In the genomic region with DNA sequence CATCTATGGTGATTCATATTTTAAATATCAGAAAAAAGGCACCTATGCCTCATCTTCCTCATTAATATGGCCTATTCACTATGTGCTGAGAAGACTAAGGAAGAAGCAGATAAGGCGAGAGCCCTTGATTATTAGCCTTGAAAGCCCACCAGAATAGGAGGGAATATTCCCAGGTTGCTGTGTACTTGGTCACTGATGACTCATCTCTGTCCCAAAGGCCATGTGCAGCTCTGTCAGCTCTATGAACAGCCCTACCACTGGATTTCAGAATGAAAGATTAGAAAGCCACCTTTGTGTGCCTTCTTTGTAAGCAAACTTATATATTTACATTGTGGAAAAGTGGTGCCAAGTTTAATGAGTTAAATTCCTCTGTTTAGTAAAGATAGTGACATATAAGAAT, we compare ENCODE assay signal across 12 cellular contexts.
DNase-seq lines count a peak whose midpoint lies in the region; ATAC-seq and TF ChIP-seq lines count a peak whose summit lies in the region.
"Had no signal": no experiment of that assay in that cellular context is flagged by ENCODE, and none has a peak within 500 bp of the region (broad histone marks: within the 10 kb centered on the region; RNA-seq: fewer than 3 reads in every experiment).

No MANE protein-coding gene starts in this region.

- no peak overlapping the region; the same call in 1 of the 2 replicates for H2BK20ac ChIP-seq in IMR-90 (ENCODE audit: low read depth, low read length)

- TF ChIP-seq RAD21 in IMR-90 (IDR thresholded peaks at IDR 0.05; ENCODE audit: low read length): no peak

- H3K9me3 ChIP-seq in IMR-90 (ENCODE audit: control insufficient read depth, insufficient read depth, low read length): no peaks in the 10 kb centered on the region

- H3K4ac ChIP-seq in IMR-90 (ENCODE audit: low read depth, low read length): no peak overlapping the region

- BruUV-seq in IMR-90 (replicated peaks; lab: Mats Ljungman, UMichigan): no TSS peak

- no peaks in the 10 kb centered on the region for H3K9me1 ChIP-seq in IMR-90 (ENCODE audit: insufficient read depth, low read length)

- no peaks in the 10 kb centered on the region for H3K36me3 ChIP-seq in IMR-90 (ENCODE audit: control insufficient read depth, insufficient read depth, low read length)

- no peak for TF ChIP-seq POLR2A in IMR-90 (IDR thresholded peaks at IDR 0.05; ENCODE audit: low read depth, low read length)

- in situ Hi-C loops in IMR-90 (cut with MboI; ENCODE audit: low sequenced_read_pairs): no loop called here

- intact Hi-C loops in IMR-90 (cut with micrococcal nuclease): no loop called here

- H3K18ac ChIP-seq in IMR-90 (ENCODE audit: low read depth, low read length): no peak overlapping the region

- CTCF ChIA-PET in IMR-90 (lab: Yijun Ruan, JAX): no interaction called here

- H3K4me1 Mint-ChIP-seq in progenitor cell of endocrine pancreas (ENCODE audit: low read depth): peaks cover 3% of the 10 kb centered on the region

- H2AK9ac ChIP-seq in IMR-90 (replicated peaks; ENCODE audit: low read depth, low read length, poor library complexity): no peak overlapping the region

- no peaks in the 10 kb centered on the region for H4K20me1 ChIP-seq in IMR-90 (ENCODE audit: insufficient read depth, low read length)

- H3K4me2 ChIP-seq in IMR-90 (ENCODE audit: low read depth, low read length): no peak overlapping the region

- no CpG with 5 or more reads among the region's 1 CpG for WGBS in IMR-90 (ENCODE audit: extremely low coverage in 2 of 2, insufficient read length in 1 of 2), 2 experiments

- H4K8ac ChIP-seq in IMR-90 (ENCODE audit: low read depth in 2 of 2, low read length in 2 of 2): no peak overlapping the region

- H3K36me3 Mint-ChIP-seq in progenitor cell of endocrine pancreas (ENCODE audit: insufficient read depth): no peaks in the 10 kb centered on the region
- H3K36me3 Mint-ChIP-seq: CD14-positive monocyte had no signal

- no peak overlapping the region for H3K27ac ChIP-seq in IMR-90 (ENCODE audit: insufficient read depth, low read length)

- H3K27me3 Mint-ChIP-seq in progenitor cell of endocrine pancreas: no peaks in the 10 kb centered on the region

- H3K27ac Mint-ChIP-seq in progenitor cell of endocrine pancreas: no peak overlapping the region
- H3K27ac Mint-ChIP-seq: activated T-helper 1 cell treated with anti-CD3 and anti-CD28 coated beads, Interleukin-12 subunit alpha, Interleukin-12 subunit beta, Interleukin-2, Interleukin-4 antibody, amounts not matched to agents 30 ng/mL and 10 ng/mL and 1 ng/mL, durations not matched to agents 14 hours and 24 hours and 36 hours; CD14-positive monocyte had no signal

- no peak overlapping the region for H4K91ac ChIP-seq in IMR-90 (ENCODE audit: insufficient read depth, low read depth, low read length)

- no peak overlapping the region for H2BK120ac ChIP-seq in IMR-90 (ENCODE audit: low read depth, low read length)

- no peak for TF ChIP-seq CTCF in IMR-90 (conservative IDR thresholded peaks at IDR 0.05; ENCODE audit: low read depth, low read length)
- TF ChIP-seq CTCF in progenitor cell of endocrine pancreas (IDR thresholded peaks at IDR 0.05; ENCODE audit: unreplicated experiment): no peak

- H3K14ac ChIP-seq in IMR-90 (replicated peaks; ENCODE audit: low read depth, low read length): no peak overlapping the region

- no peaks in the 10 kb centered on the region for H3K9me3 Mint-ChIP-seq in progenitor cell of endocrine pancreas (ENCODE audit: low read depth)

- no peak overlapping the region for H3K9ac ChIP-seq in IMR-90 (ENCODE audit: low read depth, low read length)

- no peak overlapping the region for H3K23ac ChIP-seq in IMR-90 (ENCODE audit: low read depth, low read length)

- H3K4me3 ChIP-seq in IMR-90 (ENCODE audit: insufficient read depth, low read depth, low read length): no peak overlapping the region

- dilution Hi-C loops in IMR-90 (cut with HindIII; ENCODE audit: low sequenced_read_pairs, unreplicated experiment): no loop called here

- no peak overlapping the region for H4K5ac ChIP-seq in IMR-90 (ENCODE audit: low read depth, low read length)

- no peak overlapping the region for H2BK15ac ChIP-seq in IMR-90 (ENCODE audit: low read depth, low read length)

- POLR2A ChIA-PET in IMR-90 (lab: Charles Lee; ENCODE audit: unreplicated experiment): no interaction called here

- H3K4me3 Mint-ChIP-seq in progenitor cell of endocrine pancreas (ENCODE audit: low read depth): no peak overlapping the region
- H3K4me3 Mint-ChIP-seq: activated T-helper 1 cell treated with anti-CD3 and anti-CD28 coated beads, Interleukin-12 subunit alpha, Interleukin-12 subunit beta, Interleukin-2, Interleukin-4 antibody, amounts not matched to agents 30 ng/mL and 10 ng/mL and 1 ng/mL, durations not matched to agents 14 hours and 24 hours and 36 hours; CD14-positive monocyte had no signal

- H3K27me3 ChIP-seq in IMR-90 (ENCODE audit: control insufficient read depth, insufficient read depth, low read length): no peaks in the 10 kb centered on the region

- ATAC-seq in GM21381 (IDR thresholded peaks at IDR 0.05; ENCODE audit: unreplicated experiment) (peak; percentile 25), IMR-90 (ENCODE audit: low read depth) (no peak), GM19397 (IDR thresholded peaks at IDR 0.05; ENCODE audit: unreplicated experiment) (no peak)

- no peak overlapping the region for H2BK5ac ChIP-seq in IMR-90 (ENCODE audit: low read depth, low read length, poor library complexity, severe bottlenecking)

- peak; percentile 30 for DNase-seq in Daoy (ENCODE audit: low read depth)
- DNase-seq in IMR-90: peak; percentile 22
- peak; percentile 38 for DNase-seq in hepatic stellate cell (ENCODE audit: low spot score)
- no peak for DNase-seq in progenitor cell of endocrine pancreas (ENCODE audit: low spot score, unreplicated experiment)
- DNase-seq in DMS153 (lab: John Stamatoyannopoulos, UW): no peak
- DNase-seq in activated CD8-positive, alpha-beta memory T cell treated with anti-CD3 and anti-CD28 coated beads, Interleukin-2, amount 50 U/mL, for 4 hours: no peak
- DNase-seq: occipital lobe; stimulated activated CD4-positive, alpha-beta T cell treated with anti-CD3 and anti-CD28 coated beads, Interleukin-1b, Interleukin-23, amount 100 ng/mL, for 48 hours had no signal

- no peak overlapping the region for H3K56ac ChIP-seq in IMR-90 (ENCODE audit: extremely low read depth, insufficient read depth, low read length)

- H3K79me1 ChIP-seq in IMR-90 (ENCODE audit: low read depth in 1 of 2, low read length in 2 of 2): no peaks in the 10 kb centered on the region

- no peak overlapping the region for H2AFZ ChIP-seq in IMR-90 (replicated peaks; ENCODE audit: low read length, poor library complexity)

- H2AK5ac ChIP-seq in IMR-90 (ENCODE audit: low read depth, low read length): no peak overlapping the region

- H3K4me1 ChIP-seq in IMR-90 (ENCODE audit: control insufficient read depth, insufficient read depth, low read length): peaks cover 2% of the 10 kb centered on the region; the same call in 1 of the 2 replicates

TF ChIP-seq in IMR-90, 13 proteins besides CTCF, POLR2A, EP300 and RAD21:
- no peak for TF ChIP-seq SMC3 (IDR thresholded peaks at IDR 0.05; ENCODE audit: low read depth, low read length)
- TF ChIP-seq CHD1 (IDR thresholded peaks at IDR 0.05; ENCODE audit: low read depth, low read length): no peak
- TF ChIP-seq ELK1 (IDR thresholded peaks at IDR 0.05; ENCODE audit: borderline replicate concordance, low read depth, low read length): no peak
- TF ChIP-seq FOS (IDR thresholded peaks at IDR 0.05; ENCODE audit: low read depth, low read length): peak; percentile 56; the same call in 1 of the 2 replicates
- TF ChIP-seq MAFK (IDR thresholded peaks at IDR 0.05; ENCODE audit: low read depth, low read length): no peak
- TF ChIP-seq BHLHE40 (IDR thresholded peaks at IDR 0.05; ENCODE audit: low read depth, low read length): no peak

Comparison
In these comparisons a context has a peak if more than half of its experiments do, and no peak if none do; other contexts are left out.
1. DNase-seq: peak in Daoy (single experiment), IMR-90 (single experiment) and hepatic stellate cell (single experiment); none in progenitor cell of endocrine pancreas (single experiment), DMS153 (single experiment) and activated CD8-positive, alpha-beta memory T cell treated with anti-CD3 and anti-CD28 coated beads, Interleukin-2, amount 50 U/mL, for 4 hours (single experiment).